Comparison of ENCODE assay signal across 11 cellular contexts in the genomic region with DNA sequence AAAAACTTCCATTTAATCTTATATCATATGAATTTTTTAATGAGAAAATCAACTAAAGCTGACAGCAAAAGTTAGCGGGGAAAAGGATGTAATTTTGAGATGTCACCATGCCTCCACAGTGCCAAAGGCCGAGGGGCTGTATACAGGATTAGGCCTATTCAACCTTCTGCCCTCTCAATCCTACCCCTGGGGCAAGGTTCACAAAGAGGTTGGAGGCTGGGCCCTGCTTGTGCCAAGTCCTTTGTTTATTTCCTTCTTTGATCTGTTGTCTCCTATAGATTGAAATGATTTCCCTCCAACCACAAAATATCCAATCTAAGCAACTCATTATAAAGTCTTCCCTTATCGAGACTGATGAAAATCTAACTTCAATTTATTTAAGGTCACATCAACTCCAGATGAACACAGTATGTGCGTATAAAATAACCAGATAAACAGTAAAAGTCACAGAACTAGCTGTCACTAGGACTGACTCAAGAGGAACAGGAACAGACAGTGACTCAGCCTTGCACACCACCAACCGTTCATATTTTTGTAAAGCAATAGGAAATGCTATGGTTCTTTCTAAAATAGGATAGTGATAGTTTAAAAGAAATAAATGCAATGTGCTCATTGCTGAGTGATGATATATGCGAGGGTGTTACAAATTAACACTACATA.
DNase-seq lines count a peak whose midpoint lies in the region; TF ChIP-seq lines count a peak whose summit lies in the region.
"Had no signal": no experiment of that assay in that cellular context is flagged by ENCODE, and none has a peak within 500 bp of the region (broad histone marks: within the 10 kb centered on the region; RNA-seq: fewer than 3 reads in every experiment).

No MANE protein-coding gene starts in this region.

- CTCF ChIA-PET in activated CD4-positive, alpha-beta memory T cell treated with anti-CD3 and anti-CD28 coated beads, Interleukin-2, amount 10 ng/mL, durations not matched to agents 7 days and 5 days (lab: Charles Lee) = interaction anchor here (0.5 to 1.7 kb wide), 2 partner anchors 250 to 664 kb away, joined by 3 to 7 read pairs; no protein-coding TSS in a partner anchor

- no peak overlapping the region for H3K4me3 ChIP-seq in HFF-Myc (replicated peaks; ENCODE audit: low read depth, low read length)
- H3K4me3 ChIP-seq: HAP-1 had no signal

- no peaks in the 10 kb centered on the region for H3K9me3 Mint-ChIP-seq in activated CD4-positive, alpha-beta memory T cell treated with anti-CD3 and anti-CD28 coated beads, Interleukin-2, amount 10 ng/mL, durations not matched to agents 7 days and 5 days
- H3K9me3 Mint-ChIP-seq in nephron progenitor cell = no peaks in the 10 kb centered on the region

- POLR2A ChIA-PET in activated CD4-positive, alpha-beta memory T cell treated with anti-CD3 and anti-CD28 coated beads, Interleukin-2, amount 10 ng/mL, durations not matched to agents 7 days and 5 days (lab: Charles Lee) = interaction anchor here (1.2 kb wide), 1 partner anchor 11 kb away, joined by 3 read pairs; no protein-coding TSS in a partner anchor

- H3K4me1 Mint-ChIP-seq in activated CD4-positive, alpha-beta memory T cell treated with anti-CD3 and anti-CD28 coated beads, Interleukin-2, amount 10 ng/mL, durations not matched to agents 7 days and 5 days = peaks cover 21% of the 10 kb centered on the region
- H3K4me1 Mint-ChIP-seq in nephron progenitor cell = peaks cover 11% of the 10 kb centered on the region

- DNase-seq in Ammon's horn (ENCODE audit: low spot score) (peak; percentile 39), HFF-Myc (ENCODE audit: extremely low read depth, low read depth) (peak; percentile 22), kidney tubule cell (ENCODE audit: low spot score) (peak; percentile 68), SHP77 treated with DMSO at 0.1 percent for 48 hours (lab: John Stamatoyannopoulos, UW) (no peak), activated gamma-delta T cell (lab: John Stamatoyannopoulos, UW) (no peak), amniotic stem cell (lab: John Stamatoyannopoulos, UW) (no peak), nephron progenitor cell (no peak)
- DNase-seq in activated CD4-positive, alpha-beta memory T cell treated with anti-CD3 and anti-CD28 coated beads, Interleukin-2, amount 10 ng/mL, durations not matched to agents 7 days and 5 days = no peak
- DNase-seq: activated CD4-positive, CD25-positive, alpha-beta regulatory T cell treated with anti-CD3 and anti-CD28 coated beads, Interleukin-2, amount 50 U/mL, for 72 hours; NCI-H1694 had no signal

- TF ChIP-seq CTCF in HFF-Myc (IDR thresholded peaks at IDR 0.05; ENCODE audit: low read depth, low read length, missing control alignments) (no peak), nephron progenitor cell (IDR thresholded peaks at IDR 0.05) (no peak)

- no peak overlapping the region for H3K4me3 Mint-ChIP-seq in activated CD4-positive, alpha-beta memory T cell treated with anti-CD3 and anti-CD28 coated beads, Interleukin-2, amount 10 ng/mL, durations not matched to agents 7 days and 5 days
- H3K4me3 Mint-ChIP-seq in nephron progenitor cell = no peak overlapping the region

- H3K36me3 Mint-ChIP-seq in activated CD4-positive, alpha-beta memory T cell treated with anti-CD3 and anti-CD28 coated beads, Interleukin-2, amount 10 ng/mL, durations not matched to agents 7 days and 5 days (ENCODE audit: low read depth) = peaks cover 10% of the 10 kb centered on the region
- peaks cover 4% of the 10 kb centered on the region for H3K36me3 Mint-ChIP-seq in nephron progenitor cell (ENCODE audit: low read depth)

- no peaks in the 10 kb centered on the region for H3K27me3 Mint-ChIP-seq in activated CD4-positive, alpha-beta memory T cell treated with anti-CD3 and anti-CD28 coated beads, Interleukin-2, amount 10 ng/mL, durations not matched to agents 7 days and 5 days
- no peaks in the 10 kb centered on the region for H3K27me3 Mint-ChIP-seq in nephron progenitor cell (ENCODE audit: low read depth, poor library complexity)

- H3K27ac Mint-ChIP-seq in activated CD4-positive, alpha-beta memory T cell treated with anti-CD3 and anti-CD28 coated beads, Interleukin-2, amount 10 ng/mL, durations not matched to agents 7 days and 5 days = peak overlapping the region; percentile 61
- no peak overlapping the region for H3K27ac Mint-ChIP-seq in nephron progenitor cell

Comparison
In these comparisons a context has a peak if more than half of its experiments do, and no peak if none do; other contexts are left out.
1. DNase-seq: peak in Ammon's horn (single experiment), HFF-Myc (single experiment) and kidney tubule cell (single experiment); none in activated CD4-positive, alpha-beta memory T cell treated with anti-CD3 and anti-CD28 coated beads, Interleukin-2, amount 10 ng/mL, durations not matched to agents 7 days and 5 days (single experiment), SHP77 treated with DMSO at 0.1 percent for 48 hours (single experiment), activated gamma-delta T cell (single experiment), amniotic stem cell (single experiment) and nephron progenitor cell (single experiment).